ENCODE assay signal across 31 cellular contexts in genomic region chr12:113660941-113661340, GRCh38.
"Had no signal": no experiment of that assay in that cellular context is flagged by ENCODE, and none has a peak within 500 bp of the region (broad histone marks: within the 10 kb centered on the region; RNA-seq: fewer than 3 reads in every experiment).

No MANE protein-coding gene starts in this region.

- H3K27ac Mint-ChIP-seq: activated CD4-positive, alpha-beta memory T cell treated with anti-CD3 and anti-CD28 coated beads for 36 hours; activated CD4-positive, alpha-beta T cell treated with anti-CD3 and anti-CD28 coated beads for 36 hours; activated CD4-positive, alpha-beta T cell treated with anti-CD3 and anti-CD28 coated beads, Interleukin-2, amount 10 ng/mL, durations not matched to agents 24 days and 14 days; activated naive CD4-positive, alpha-beta T cell treated with anti-CD3 and anti-CD28 coated beads, Interleukin-2, amount 10 ng/mL, durations not matched to agents 7 days and 5 days; activated naive CD4-positive, alpha-beta T cell treated with anti-CD3 and anti-CD28 coated beads, Interleukin-2, amount 50 U/mL, for 72 hours; activated naive CD8-positive, alpha-beta T cell treated with anti-CD3 and anti-CD28 coated beads, Interleukin-2, amount 10 ng/mL, durations not matched to agents 7 days and 5 days; activated T-cell treated with anti-CD3 and anti-CD28 coated beads, Interleukin-2, amount 50 U/mL, for 24 hours; activated T-cell treated with anti-CD3 and anti-CD28 coated beads, Interleukin-2, amount 50 U/mL, for 72 hours; dendritic cell treated with granulocyte-macrophage colony-stimulating factor and Interleukin-4, amounts not matched to agents 40 ng/mL and 50 ng/mL, for 4 days; endodermal cell had no signal

- H3K9me3 Mint-ChIP-seq: activated CD4-positive, alpha-beta T cell treated with anti-CD3 and anti-CD28 coated beads, Interleukin-2, amount 10 ng/mL, durations not matched to agents 24 days and 14 days; activated naive CD4-positive, alpha-beta T cell treated with anti-CD3 and anti-CD28 coated beads, Interleukin-2, amount 10 ng/mL, durations not matched to agents 7 days and 5 days had no signal

- H3K9me3 ChIP-seq: ascending aorta, gastrocnemius medialis had no signal

- H3K36me3 Mint-ChIP-seq: activated CD4-positive, alpha-beta memory T cell treated with anti-CD3 and anti-CD28 coated beads for 36 hours; activated naive CD4-positive, alpha-beta T cell treated with anti-CD3 and anti-CD28 coated beads, Interleukin-2, amount 10 ng/mL, durations not matched to agents 7 days and 5 days; activated naive CD8-positive, alpha-beta T cell treated with anti-CD3 and anti-CD28 coated beads, Interleukin-2, amount 10 ng/mL, durations not matched to agents 7 days and 5 days; brain had no signal

- H3K4me1 ChIP-seq: ascending aorta, breast epithelium, esophagus muscularis mucosa, foreskin keratinocyte, gastrocnemius medialis, heart right ventricle had no signal

- H3K4me1 Mint-ChIP-seq: activated CD4-positive, alpha-beta T cell treated with anti-CD3 and anti-CD28 coated beads for 36 hours; activated CD4-positive, alpha-beta T cell treated with anti-CD3 and anti-CD28 coated beads, Interleukin-2, amount 10 ng/mL, durations not matched to agents 24 days and 14 days; activated naive CD4-positive, alpha-beta T cell treated with anti-CD3 and anti-CD28 coated beads, Interleukin-2, amount 10 ng/mL, durations not matched to agents 7 days and 5 days; activated naive CD8-positive, alpha-beta T cell treated with anti-CD3 and anti-CD28 coated beads, Interleukin-2, amount 10 ng/mL, durations not matched to agents 7 days and 5 days had no signal

- H3K27me3 ChIP-seq: ascending aorta, cardiac muscle cell, foreskin keratinocyte had no signal

- H3K4me3 ChIP-seq: ascending aorta, breast epithelium, cardiac muscle cell, coronary artery, dorsolateral prefrontal cortex, esophagus muscularis mucosa, gastrocnemius medialis, heart right ventricle, hepatocyte had no signal

- H3K27me3 Mint-ChIP-seq: activated CD4-positive, alpha-beta T cell treated with anti-CD3 and anti-CD28 coated beads, Interleukin-2, amount 10 ng/mL, durations not matched to agents 24 days and 14 days had no signal

- H3K36me3 ChIP-seq: ascending aorta, breast epithelium, cardiac muscle cell, esophagus muscularis mucosa, gastrocnemius medialis, heart right ventricle had no signal

- H3K4me3 Mint-ChIP-seq: activated CD4-positive, alpha-beta memory T cell treated with anti-CD3 and anti-CD28 coated beads for 36 hours; activated CD4-positive, alpha-beta T cell treated with anti-CD3 and anti-CD28 coated beads for 36 hours; activated CD4-positive, alpha-beta T cell treated with anti-CD3 and anti-CD28 coated beads, Interleukin-2, amount 10 ng/mL, durations not matched to agents 24 days and 14 days; activated naive CD4-positive, alpha-beta T cell treated with anti-CD3 and anti-CD28 coated beads, Interleukin-2, amount 10 ng/mL, durations not matched to agents 7 days and 5 days; activated naive CD8-positive, alpha-beta T cell treated with anti-CD3 and anti-CD28 coated beads, Interleukin-2, amount 10 ng/mL, durations not matched to agents 7 days and 5 days; activated T-cell treated with anti-CD3 and anti-CD28 coated beads, Interleukin-2, amount 50 U/mL, for 24 hours; activated T-cell treated with anti-CD3 and anti-CD28 coated beads, Interleukin-2, amount 50 U/mL, for 72 hours; brain; dendritic cell treated with granulocyte-macrophage colony-stimulating factor and Interleukin-4, amounts not matched to agents 40 ng/mL and 50 ng/mL, for 4 days; endodermal cell had no signal

- DNase-seq: activated CD4-positive, alpha-beta memory T cell treated with anti-CD3 and anti-CD28 coated beads for 36 hours; activated CD4-positive, alpha-beta T cell treated with anti-CD3 and anti-CD28 coated beads for 36 hours; activated CD4-positive, alpha-beta T cell treated with anti-CD3 and anti-CD28 coated beads, Interleukin-2, amount 10 ng/mL, durations not matched to agents 24 days and 14 days; activated CD4-positive, CD25-positive, alpha-beta regulatory T cell; activated CD4-positive, CD25-positive, alpha-beta regulatory T cell treated with anti-CD3 and anti-CD28 coated beads, Interleukin-2, amount 50 U/mL, for 72 hours; activated CD8-positive, alpha-beta memory T cell treated with anti-CD3 and anti-CD28 coated beads, Interleukin-2, amount 50 U/mL, for 48 hours; activated gamma-delta T cell; activated naive CD4-positive, alpha-beta T cell; activated naive CD4-positive, alpha-beta T cell treated with anti-CD3 and anti-CD28 coated beads, Interleukin-2, amount 10 ng/mL, durations not matched to agents 7 days and 5 days; activated naive CD8-positive, alpha-beta T cell treated with anti-CD3 and anti-CD28 coated beads, Interleukin-2, amount 10 ng/mL, durations not matched to agents 7 days and 5 days; activated T-cell treated with anti-CD3 and anti-CD28 coated beads for 4 hours; activated T-cell treated with anti-CD3 and anti-CD28 coated beads, Interleukin-2, amount 50 U/mL, for 24 hours; activated T-cell treated with anti-CD3 and anti-CD28 coated beads, Interleukin-2, amount 50 U/mL, for 72 hours; central memory CD4-positive, alpha-beta T cell; effector memory CD4-positive, alpha-beta T cell; endodermal cell; erythroblast; foreskin keratinocyte; gastrocnemius medialis; heart right ventricle; T-helper 2 cell had no signal
